Comparison of ENCODE assay signal across 24 cellular contexts in genomic region chr1:57188169-57188568, GRCh38.
DNase-seq lines count a peak whose midpoint lies in the region; ATAC-seq and TF ChIP-seq lines count a peak whose summit lies in the region.
"Had no signal": no experiment of that assay in that cellular context is flagged by ENCODE, and none has a peak within 500 bp of the region (broad histone marks: within the 10 kb centered on the region; RNA-seq: fewer than 3 reads in every experiment).

No MANE protein-coding gene starts in this region.

- 88% methylated on average over 2 of the region's 2 CpGs for WGBS in mammary epithelial cell (ENCODE audit: low coverage, missing lambda C conversion rate)
- 76 to 81% methylated on average over 2 of the region's 2 CpGs for WGBS in gastroesophageal sphincter (ENCODE audit: low coverage in 1 of 2), 2 donors

- H3K27ac ChIP-seq in mammary epithelial cell (ENCODE audit: insufficient read depth, low read depth, low read length) (no peak overlapping the region), brain microvascular endothelial cell (no peak overlapping the region), gastroesophageal sphincter (no peak overlapping the region)

- POLR2A ChIA-PET in MCF 10A (lab: Yijun Ruan, JAX): no interaction called here

- TF ChIP-seq POLR2A in gastroesophageal sphincter (IDR thresholded peaks at IDR 0.05): no peak

- H3K9ac ChIP-seq in mammary epithelial cell (ENCODE audit: insufficient read depth, low read length): no peak overlapping the region

- in situ Hi-C loops in mammary epithelial cell (cut with MboI; ENCODE audit: low sequenced_read_pairs in 2 of 2) (no loop called here), brain microvascular endothelial cell (cut with HindIII; ENCODE audit: low pct_ligation_motif_present, low sequenced_read_pairs) (no loop called here), G401 (cut with HindIII; ENCODE audit: low sequenced_read_pairs) (no loop called here)

- dilution Hi-C loops in mammary epithelial cell (cut with HindIII; ENCODE audit: low sequenced_read_pairs): no loop called here

- H3K4me1 ChIP-seq in mammary epithelial cell (ENCODE audit: insufficient read depth, low read length): no peaks in the 10 kb centered on the region
- no peaks in the 10 kb centered on the region for H3K4me1 ChIP-seq in gastroesophageal sphincter

- H3K27ac Mint-ChIP-seq in MCF 10A (ENCODE audit: low read depth, unreplicated experiment): no peak overlapping the region
- H3K27ac Mint-ChIP-seq: B cell, CD14-positive monocyte, IgD-negative memory B cell had no signal

- ATAC-seq in gastroesophageal sphincter: no peak
- ATAC-seq: Panc1 had no signal

- DNase-seq in mammary epithelial cell (peak; percentile 7), MCF 10A (ENCODE audit: unreplicated experiment) (no peak), epithelial cell of esophagus (ENCODE audit: low read depth) (peak; percentile 15), kidney tubule cell (ENCODE audit: low spot score) (peak; percentile 35), brain microvascular endothelial cell (no peak), G401 (ENCODE audit: low spot score) (no peak)
- DNase-seq: 8988T, DMS53, EL, H7, MV-4-11, NCI-H1105 treated with DMSO at 0.1 percent for 48 hours, NCI-H1694, NCI-H2081, NCI-H2171, NCI-H345, NCI-H524 treated with DMSO at 0.1 percent for 48 hours, NCI-H82, SIG-M5 had no signal

- H3K27me3 Mint-ChIP-seq in MCF 10A (ENCODE audit: insufficient read depth, unreplicated experiment): no peaks in the 10 kb centered on the region
- H3K27me3 Mint-ChIP-seq: B cell had no signal

- no peaks in the 10 kb centered on the region for H3K4me1 Mint-ChIP-seq in MCF 10A (ENCODE audit: insufficient read depth, unreplicated experiment)
- H3K4me1 Mint-ChIP-seq: B cell, CD14-positive monocyte, IgD-negative memory B cell had no signal

- TF ChIP-seq CTCF in mammary epithelial cell (conservative IDR thresholded peaks at IDR 0.05 in 1 of 2, IDR thresholded peaks at IDR 0.05 in 1 of 2; ENCODE audit: extremely low read depth in 1 of 2, insufficient read depth in 1 of 2, low read depth in 1 of 2, low read length in 2 of 2) (no peak), MCF 10A (IDR thresholded peaks at IDR 0.05; ENCODE audit: unreplicated experiment) (no peak), epithelial cell of esophagus (IDR thresholded peaks at IDR 0.05; ENCODE audit: insufficient read depth, low read depth, low read length, missing control alignments) (no peak), brain microvascular endothelial cell (IDR thresholded peaks at IDR 0.05; ENCODE audit: low read depth, low read length, missing control alignments) (no peak), gastroesophageal sphincter (IDR thresholded peaks at IDR 0.05) (no peak)

- no peaks in the 10 kb centered on the region for H3K36me3 Mint-ChIP-seq in MCF 10A (ENCODE audit: insufficient read depth, unreplicated experiment)
- H3K36me3 Mint-ChIP-seq: CD14-positive monocyte, IgD-negative memory B cell had no signal

- no peak for TF ChIP-seq EP300 in gastroesophageal sphincter (IDR thresholded peaks at IDR 0.05)

- H3K4me3 ChIP-seq in mammary epithelial cell (replicated peaks in 1 of 3; ENCODE audit: insufficient read depth in 1 of 3, low read depth in 2 of 3, low read length in 3 of 3): no peak overlapping the region
- H3K4me3 ChIP-seq in epithelial cell of esophagus (ENCODE audit: low read length): no peak overlapping the region
- H3K4me3 ChIP-seq in brain microvascular endothelial cell (ENCODE audit: low read depth, low read length): no peak overlapping the region
- H3K4me3 ChIP-seq in gastroesophageal sphincter: no peak overlapping the region

- BruUV-seq in mammary epithelial cell (replicated peaks; lab: Mats Ljungman, UMichigan) (no TSS peak), MCF 10A (replicated peaks; lab: Mats Ljungman, UMichigan) (no TSS peak)

- no peaks in the 10 kb centered on the region for H4K20me1 ChIP-seq in mammary epithelial cell (ENCODE audit: insufficient read depth, low read length)

- H3K9me3 Mint-ChIP-seq in MCF 10A (ENCODE audit: unreplicated experiment): no peaks in the 10 kb centered on the region

- intact Hi-C loops in mammary epithelial cell (cut with micrococcal nuclease) (no loop called here), MCF 10A (cut with micrococcal nuclease) (no loop called here)

- no peak overlapping the region for H3K4me2 ChIP-seq in mammary epithelial cell (ENCODE audit: insufficient read depth, low read depth, low read length)

- H3K27me3 ChIP-seq in mammary epithelial cell (ENCODE audit: insufficient read depth, low read length) (no peaks in the 10 kb centered on the region), brain microvascular endothelial cell (replicated peaks) (no peaks in the 10 kb centered on the region), gastroesophageal sphincter (no peaks in the 10 kb centered on the region)

- H3K9me3 ChIP-seq in mammary epithelial cell (replicated peaks; ENCODE audit: insufficient read depth, low read length) (no peaks in the 10 kb centered on the region), gastroesophageal sphincter (no peaks in the 10 kb centered on the region)

- H2AFZ ChIP-seq in mammary epithelial cell (ENCODE audit: low read depth, low read length): no peak overlapping the region

- H3K36me3 ChIP-seq in mammary epithelial cell (ENCODE audit: insufficient read depth, low read length): no peaks in the 10 kb centered on the region
- no peaks in the 10 kb centered on the region for H3K36me3 ChIP-seq in brain microvascular endothelial cell (replicated peaks)
- H3K36me3 ChIP-seq in gastroesophageal sphincter: no peaks in the 10 kb centered on the region

- CTCF ChIA-PET in mammary epithelial cell (lab: Charles Lee; ENCODE audit: low non-redundant PET) (no interaction called here), MCF 10A (lab: Yijun Ruan, JAX) (no interaction called here)

- no peaks in the 10 kb centered on the region for H3K79me2 ChIP-seq in mammary epithelial cell (ENCODE audit: insufficient read depth, low read length)

- no peak overlapping the region for H3K4me3 Mint-ChIP-seq in MCF 10A (ENCODE audit: unreplicated experiment)
- H3K4me3 Mint-ChIP-seq: B cell, CD14-positive monocyte, IgD-negative memory B cell had no signal

Comparison
In these comparisons a context has a peak if more than half of its experiments do, and no peak if none do; other contexts are left out.
1. DNase-seq: peak in mammary epithelial cell (single experiment), epithelial cell of esophagus (single experiment) and kidney tubule cell (single experiment); none in MCF 10A (single experiment), brain microvascular endothelial cell (single experiment) and G401 (single experiment).